Comparison of ENCODE assay signal across 1 cellular context in the genomic region with DNA sequence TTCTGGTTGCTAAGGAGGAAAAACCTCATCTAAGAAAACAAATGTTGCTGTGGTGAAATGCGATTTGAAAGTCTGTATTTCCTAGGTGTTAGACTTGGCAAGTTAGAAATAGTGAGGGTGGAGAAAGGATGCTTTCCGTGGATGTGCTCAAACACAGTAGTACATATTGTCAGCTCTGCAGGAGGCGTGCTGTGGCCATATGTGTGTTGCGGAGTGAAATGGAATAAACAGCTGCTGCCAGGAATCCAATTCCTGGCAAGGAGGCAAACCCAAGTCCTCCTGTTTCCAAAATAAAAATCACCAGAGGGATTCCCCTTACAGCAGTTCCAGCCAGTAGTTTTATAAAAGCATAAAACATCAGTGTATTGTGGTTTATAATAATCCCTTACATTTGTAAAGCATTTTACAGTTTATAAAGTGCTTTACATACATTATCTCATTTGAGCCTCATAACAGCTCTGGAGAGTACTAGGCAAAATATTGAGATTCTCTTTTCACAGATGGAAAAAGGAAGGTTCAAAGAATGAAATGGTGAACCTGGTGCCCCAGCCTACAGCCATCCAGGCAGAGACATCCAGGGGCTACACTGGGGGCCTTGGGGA.
TF ChIP-seq lines count a peak whose summit lies in the region.

No MANE protein-coding gene starts in this region.

TF ChIP-seq in GM23338, 12 proteins besides CTCF, POLR2A, EP300 and RAD21 (continued from another document):
- TF ChIP-seq, protein P1, sequence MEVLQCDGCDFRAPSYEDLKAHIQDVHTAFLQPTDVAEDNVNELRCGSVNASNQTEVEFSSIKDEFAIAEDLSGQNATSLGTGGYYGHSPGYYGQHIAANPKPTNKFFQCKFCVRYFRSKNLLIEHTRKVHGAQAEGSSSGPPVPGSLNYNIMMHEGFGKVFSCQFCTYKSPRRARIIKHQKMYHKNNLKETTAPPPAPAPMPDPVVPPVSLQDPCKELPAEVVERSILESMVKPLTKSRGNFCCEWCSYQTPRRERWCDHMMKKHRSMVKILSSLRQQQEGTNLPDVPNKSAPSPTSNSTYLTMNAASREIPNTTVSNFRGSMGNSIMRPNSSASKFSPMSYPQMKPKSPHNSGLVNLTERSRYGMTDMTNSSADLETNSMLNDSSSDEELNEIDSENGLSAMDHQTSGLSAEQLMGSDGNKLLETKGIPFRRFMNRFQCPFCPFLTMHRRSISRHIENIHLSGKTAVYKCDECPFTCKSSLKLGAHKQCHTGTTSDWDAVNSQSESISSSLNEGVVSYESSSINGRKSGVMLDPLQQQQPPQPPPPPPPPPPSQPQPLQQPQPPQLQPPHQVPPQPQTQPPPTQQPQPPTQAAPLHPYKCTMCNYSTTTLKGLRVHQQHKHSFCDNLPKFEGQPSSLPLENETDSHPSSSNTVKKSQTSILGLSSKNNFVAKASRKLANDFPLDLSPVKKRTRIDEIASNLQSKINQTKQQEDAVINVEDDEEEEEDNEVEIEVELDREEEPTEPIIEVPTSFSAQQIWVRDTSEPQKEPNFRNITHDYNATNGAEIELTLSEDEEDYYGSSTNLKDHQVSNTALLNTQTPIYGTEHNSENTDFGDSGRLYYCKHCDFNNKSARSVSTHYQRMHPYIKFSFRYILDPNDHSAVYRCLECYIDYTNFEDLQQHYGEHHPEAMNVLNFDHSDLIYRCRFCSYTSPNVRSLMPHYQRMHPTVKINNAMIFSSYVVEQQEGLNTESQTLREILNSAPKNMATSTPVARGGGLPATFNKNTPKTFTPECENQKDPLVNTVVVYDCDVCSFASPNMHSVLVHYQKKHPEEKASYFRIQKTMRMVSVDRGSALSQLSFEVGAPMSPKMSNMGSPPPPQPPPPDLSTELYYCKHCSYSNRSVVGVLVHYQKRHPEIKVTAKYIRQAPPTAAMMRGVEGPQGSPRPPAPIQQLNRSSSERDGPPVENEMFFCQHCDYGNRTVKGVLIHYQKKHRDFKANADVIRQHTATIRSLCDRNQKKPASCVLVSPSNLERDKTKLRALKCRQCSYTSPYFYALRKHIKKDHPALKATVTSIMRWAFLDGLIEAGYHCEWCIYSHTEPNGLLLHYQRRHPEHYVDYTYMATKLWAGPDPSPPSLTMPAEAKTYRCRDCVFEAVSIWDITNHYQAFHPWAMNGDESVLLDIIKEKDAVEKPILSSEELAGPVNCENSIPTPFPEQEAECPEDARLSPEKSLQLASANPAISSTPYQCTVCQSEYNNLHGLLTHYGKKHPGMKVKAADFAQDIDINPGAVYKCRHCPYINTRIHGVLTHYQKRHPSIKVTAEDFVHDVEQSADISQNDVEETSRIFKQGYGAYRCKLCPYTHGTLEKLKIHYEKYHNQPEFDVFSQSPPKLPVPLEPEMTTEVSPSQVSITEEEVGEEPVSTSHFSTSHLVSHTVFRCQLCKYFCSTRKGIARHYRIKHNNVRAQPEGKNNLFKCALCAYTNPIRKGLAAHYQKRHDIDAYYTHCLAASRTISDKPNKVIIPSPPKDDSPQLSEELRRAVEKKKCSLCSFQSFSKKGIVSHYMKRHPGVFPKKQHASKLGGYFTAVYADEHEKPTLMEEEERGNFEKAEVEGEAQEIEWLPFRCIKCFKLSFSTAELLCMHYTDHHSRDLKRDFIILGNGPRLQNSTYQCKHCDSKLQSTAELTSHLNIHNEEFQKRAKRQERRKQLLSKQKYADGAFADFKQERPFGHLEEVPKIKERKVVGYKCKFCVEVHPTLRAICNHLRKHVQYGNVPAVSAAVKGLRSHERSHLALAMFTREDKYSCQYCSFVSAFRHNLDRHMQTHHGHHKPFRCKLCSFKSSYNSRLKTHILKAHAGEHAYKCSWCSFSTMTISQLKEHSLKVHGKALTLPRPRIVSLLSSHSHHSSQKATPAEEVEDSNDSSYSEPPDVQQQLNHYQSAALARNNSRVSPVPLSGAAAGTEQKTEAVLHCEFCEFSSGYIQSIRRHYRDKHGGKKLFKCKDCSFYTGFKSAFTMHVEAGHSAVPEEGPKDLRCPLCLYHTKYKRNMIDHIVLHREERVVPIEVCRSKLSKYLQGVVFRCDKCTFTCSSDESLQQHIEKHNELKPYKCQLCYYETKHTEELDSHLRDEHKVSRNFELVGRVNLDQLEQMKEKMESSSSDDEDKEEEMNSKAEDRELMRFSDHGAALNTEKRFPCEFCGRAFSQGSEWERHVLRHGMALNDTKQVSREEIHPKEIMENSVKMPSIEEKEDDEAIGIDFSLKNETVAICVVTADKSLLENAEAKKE (CRISPR knock-in tag; IDR thresholded peaks at IDR 0.05) = no peak
- TF ChIP-seq POLR2AphosphoS5 (IDR thresholded peaks at IDR 0.05; ENCODE audit: low read depth) = no peak
